Comparison of ENCODE assay signal across 1 cellular context in genomic region chr1:154961497-154962237, GRCh38.
TF ChIP-seq lines count a peak whose summit lies in the region.

TSS of gene PYGO2 (minus strand) at chr1:154961782. CDS start at chr1:154961576, 206 bp downstream.

TF ChIP-seq in HepG2, 621 proteins besides CTCF, POLR2A, EP300 and RAD21 (continued from another document and continues in another):
- peak; percentile 97 for TF ChIP-seq ZNF639 (CRISPR knock-in tag; conservative IDR thresholded peaks at IDR 0.05)
- no peak; the same call in 1 of the 2 replicates for TF ChIP-seq RARA (CRISPR knock-in tag; IDR thresholded peaks at IDR 0.05)
- TF ChIP-seq ZFP1 (CRISPR knock-in tag; IDR thresholded peaks at IDR 0.05): peak; percentile 32; the same call in 1 of the 2 replicates
- peak; percentile 72; the same call in 1 of the 2 replicates for TF ChIP-seq TEF (CRISPR knock-in tag; IDR thresholded peaks at IDR 0.05)
- 0 out of 2 replicates have a peak, but pooled peaks have one; percentile 6 for TF ChIP-seq ATF7-NPFF (CRISPR knock-in tag; IDR thresholded peaks at IDR 0.05; ENCODE audit: low read depth)
- peak; percentile 89 for TF ChIP-seq NRL (CRISPR knock-in tag; IDR thresholded peaks at IDR 0.05; ENCODE audit: borderline replicate concordance)
- peak; percentile 62; the same call in 1 of the 2 replicates for TF ChIP-seq ZNF44 (CRISPR knock-in tag; IDR thresholded peaks at IDR 0.05)
- peak; percentile 50; the same call in 1 of the 2 replicates for TF ChIP-seq ZNF337 (CRISPR knock-in tag; IDR thresholded peaks at IDR 0.05; ENCODE audit: borderline replicate concordance, low read depth)
- peak; percentile 80; the same call in 1 of the 2 replicates for TF ChIP-seq ZNF572 (CRISPR knock-in tag; IDR thresholded peaks at IDR 0.05)
- 0 out of 2 replicates have a peak, but pooled peaks have one; percentile 71 for TF ChIP-seq ISX (CRISPR knock-in tag; conservative IDR thresholded peaks at IDR 0.05)
- TF ChIP-seq SOX13 (IDR thresholded peaks at IDR 0.05): no peak
- peak in 1 of 2 experiments; percentile 3; a peak in 1 of 4 replicates for TF ChIP-seq SOX13 (CRISPR knock-in tag; conservative IDR thresholded peaks at IDR 0.05 in 1 of 2, IDR thresholded peaks at IDR 0.05 in 1 of 2)
- peak; percentile 29; the same call in 1 of the 2 replicates for TF ChIP-seq NCOR1 (IDR thresholded peaks at IDR 0.05; ENCODE audit: borderline replicate concordance, low read length)
- TF ChIP-seq SMAD1 (CRISPR knock-in tag; IDR thresholded peaks at IDR 0.05; ENCODE audit: borderline replicate concordance, low read depth): peak; percentile 83; the same call in 1 of the 2 replicates
- TF ChIP-seq AKAP8 (CRISPR knock-in tag; IDR thresholded peaks at IDR 0.05): peak; percentile 90
- peak; percentile 81; the same call in 1 of the 2 replicates for TF ChIP-seq NKX3-1 (CRISPR knock-in tag; IDR thresholded peaks at IDR 0.05)
- TF ChIP-seq ELF3 (CRISPR knock-in tag; IDR thresholded peaks at IDR 0.05): peak; percentile 41
- peak; percentile 90 for TF ChIP-seq ZNF160 (CRISPR knock-in tag; IDR thresholded peaks at IDR 0.05)
- 0 out of 2 replicates have a peak, but pooled peaks have one; percentile 56 for TF ChIP-seq MTF1 (CRISPR knock-in tag; IDR thresholded peaks at IDR 0.05)
- TF ChIP-seq YEATS4 (CRISPR knock-in tag; IDR thresholded peaks at IDR 0.05; ENCODE audit: borderline replicate concordance): peak; percentile 93
- TF ChIP-seq ZBTB7B (CRISPR knock-in tag; IDR thresholded peaks at IDR 0.05): peak; percentile 55
- TF ChIP-seq ERF (CRISPR knock-in tag; IDR thresholded peaks at IDR 0.05): peak; percentile 68
- peak; percentile 81; the same call in 1 of the 2 replicates for TF ChIP-seq ZNF441 (CRISPR knock-in tag; IDR thresholded peaks at IDR 0.05; ENCODE audit: borderline replicate concordance)
- TF ChIP-seq ATF4 (CRISPR knock-in tag; IDR thresholded peaks at IDR 0.05): peak in 1 of 2 experiments; percentile 20; a peak in 1 of 4 replicates
- peak; percentile 87 for TF ChIP-seq ARNT2 (CRISPR knock-in tag; IDR thresholded peaks at IDR 0.05; ENCODE audit: low read depth)
- TF ChIP-seq ZNF512 (CRISPR knock-in tag; IDR thresholded peaks at IDR 0.05): no peak
- no peak; the same call in none of the 2 replicates for TF ChIP-seq MEIS2 (CRISPR knock-in tag; IDR thresholded peaks at IDR 0.05)
- peak; percentile 98 for TF ChIP-seq PRDM10 (CRISPR knock-in tag; IDR thresholded peaks at IDR 0.05; ENCODE audit: low read depth)
- no peak for TF ChIP-seq ZNF512B (CRISPR knock-in tag; IDR thresholded peaks at IDR 0.05; ENCODE audit: borderline replicate concordance)
- peak; percentile 94 for TF ChIP-seq ZNF607 (CRISPR knock-in tag; IDR thresholded peaks at IDR 0.05; ENCODE audit: borderline replicate concordance)
- TF ChIP-seq ZBTB40 (IDR thresholded peaks at IDR 0.05): peak; percentile 57
- peak; percentile 54; the same call in 1 of the 2 replicates for TF ChIP-seq ZBTB40 (CRISPR knock-in tag; IDR thresholded peaks at IDR 0.05)
- TF ChIP-seq ZBTB34 (CRISPR knock-in tag; IDR thresholded peaks at IDR 0.05): peak; percentile 57; the same call in 1 of the 2 replicates
- TF ChIP-seq FOXA3 (CRISPR knock-in tag; IDR thresholded peaks at IDR 0.05): peak; percentile 41
- peak; percentile 23; the same call in 1 of the 2 replicates for TF ChIP-seq TMF1 (CRISPR knock-in tag; IDR thresholded peaks at IDR 0.05; ENCODE audit: low read depth)
- TF ChIP-seq HOXA5 (CRISPR knock-in tag; IDR thresholded peaks at IDR 0.05): 0 out of 2 replicates have a peak, but pooled peaks have one; percentile 85
- 0 out of 2 replicates have a peak, but pooled peaks have one; percentile 15 for TF ChIP-seq HNF4A (CRISPR knock-in tag; IDR thresholded peaks at IDR 0.05)
